In the genomic region with DNA sequence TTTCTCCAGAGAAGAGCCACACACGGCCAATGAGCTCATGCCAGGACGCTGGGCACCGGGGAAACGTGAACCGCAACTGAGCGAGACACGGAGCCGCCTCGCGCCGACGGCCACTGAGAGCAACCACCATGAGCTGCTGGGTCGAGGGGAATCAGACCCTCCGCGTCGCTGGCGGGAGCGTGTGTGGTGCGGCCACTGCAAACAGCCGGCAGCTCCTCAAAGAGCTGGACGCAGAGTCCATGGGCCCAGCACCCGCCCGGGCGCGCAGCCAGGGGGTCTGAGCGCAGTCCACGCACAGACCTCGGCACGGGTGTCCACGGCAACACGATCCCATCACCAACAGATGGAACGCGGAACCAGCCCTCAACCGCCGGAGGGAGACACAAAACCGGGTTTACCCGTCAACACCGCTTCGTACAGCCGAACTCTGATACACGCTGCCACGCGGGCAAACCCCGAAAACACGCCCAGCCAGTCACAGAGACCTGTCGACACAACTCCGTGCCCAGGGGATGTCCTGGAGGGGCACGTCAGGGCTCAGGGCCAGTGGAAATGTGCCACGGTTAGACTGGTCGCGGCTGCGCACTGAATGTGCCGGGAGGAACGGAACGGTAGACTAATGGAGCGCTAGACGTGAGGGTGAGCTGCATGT, we compare ENCODE assay signal across 26 cellular contexts.
A peak's percentile ranks its signal among the peaks of the same experiment; 100 is the strongest.
DNase-seq lines count a peak whose midpoint lies in the region; ATAC-seq, FAIRE-seq and TF ChIP-seq lines count a peak whose summit lies in the region.
"Had no signal": no experiment of that assay in that cellular context is flagged by ENCODE, and none has a peak within 500 bp of the region (broad histone marks: within the 10 kb centered on the region; RNA-seq: fewer than 3 reads in every experiment).

No MANE protein-coding gene starts in this region.

- no peak for FAIRE-seq in HepG2 (lab: Jason Lieb, UNC)
- FAIRE-seq: bronchial epithelial cell, GM12892 had no signal

- no peak overlapping the region for H2AK5ac ChIP-seq in H9 (ENCODE audit: insufficient read length, low read length)

- POLR2A ChIA-PET in AG04450 (lab: Yijun Ruan, JAX) (no interaction called here), HepG2 (lab: Yijun Ruan, JAX) (no interaction called here)

- H2BK120ac ChIP-seq in H9 (ENCODE audit: low read depth, low read length, poor library complexity, severe bottlenecking), result no peak overlapping the region

- peak overlapping the region; percentile 14 for H3K18ac ChIP-seq in H9 (ENCODE audit: insufficient read length, low read depth, low read length)

- H4K20me1 ChIP-seq in H9 (ENCODE audit: control insufficient read depth, insufficient read depth, insufficient read length) (no peaks in the 10 kb centered on the region), HepG2 (ENCODE audit: insufficient read depth, low read length) (no peaks in the 10 kb centered on the region)

- H3K9me3 Mint-ChIP-seq in H9, result no peaks in the 10 kb centered on the region
- H3K9me3 Mint-ChIP-seq: activated naive CD4-positive, alpha-beta T cell treated with anti-CD3 and anti-CD28 coated beads, Interleukin-2, amount 10 ng/mL, durations not matched to agents 7 days and 5 days; HFFc6; nephron had no signal

- no peak overlapping the region for H3K56ac ChIP-seq in H9 (ENCODE audit: insufficient read length, low read depth, low read length)

- H2BK5ac ChIP-seq in H9 (ENCODE audit: insufficient read length, low read length), result no peak overlapping the region

- no peak for DNase-seq in AG04450 (ENCODE audit: low read depth, low spot score)
- no peak for DNase-seq in H9
- DNase-seq in HepG2 (ENCODE audit: low spot score), result no peak
- DNase-seq in posterior vena cava (ENCODE audit: low spot score), result peak; percentile 78
- DNase-seq in ecto neural progenitor cell (ENCODE audit: low spot score), result no peak
- DNase-seq in GM13976 (ENCODE audit: low spot score), result no peak
- no peak for DNase-seq in RKO (ENCODE audit: low spot score)
- no peak for DNase-seq in activated gamma-delta T cell (lab: John Stamatoyannopoulos, UW)
- DNase-seq: activated naive CD4-positive, alpha-beta T cell treated with anti-CD3 and anti-CD28 coated beads, Interleukin-2, amount 10 ng/mL, durations not matched to agents 7 days and 5 days; activated T-cell treated with anti-CD3 and anti-CD28 coated beads, Interleukin-2, amount 50 U/mL, for 48 hours; amygdala; HFFc6; hypothalamus; KG1; MM.1S; mucosa of descending colon; NCI-H146; NCI-H524 treated with DMSO at 0.1 percent for 48 hours; stimulated activated CD8-positive, alpha-beta memory T cell treated with anti-CD3 and anti-CD28 coated beads, Interleukin-4, amount 100 ng/mL, for 48 hours; T-helper 1 cell; uterus had no signal

- H2BK20ac ChIP-seq in H9 (ENCODE audit: low read depth, low read length, poor library complexity, severe bottlenecking), result no peak overlapping the region

- in situ Hi-C loops in HepG2 (cut with HindIII; ENCODE audit: extremely low pct_ligation_motif_present, low pct_unique_long_range_greater_than_20kb), result no loop called here
- in situ Hi-C loops in GM13976 (cut with MboI; ENCODE audit: low sequenced_read_pairs, unreplicated experiment), result no loop called here

- no peak for TF ChIP-seq RAD21 in HepG2 (CRISPR knock-in tag; IDR thresholded peaks at IDR 0.05)

- no peaks in the 10 kb centered on the region for H3K79me1 ChIP-seq in H9 (ENCODE audit: insufficient read depth, low read depth, low read length, poor library complexity, severe bottlenecking)

- no peak for TF ChIP-seq POLR2A in HepG2 (IDR thresholded peaks at IDR 0.05; ENCODE audit: insufficient read depth in 1 of 2, low read depth in 2 of 2, low read length in 2 of 2)

- H3K14ac ChIP-seq in H9 (ENCODE audit: insufficient read depth, low read length), result no peak overlapping the region; the same call in 1 of the 2 replicates

- H3K9me3 ChIP-seq in AG04450 (ENCODE audit: control insufficient read depth, insufficient read depth, low read length), result no peaks in the 10 kb centered on the region; the same call in 1 of the 2 replicates
- H3K9me3 ChIP-seq in H9 (ENCODE audit: control insufficient read depth, low read depth, low read length), result no peaks in the 10 kb centered on the region
- H3K9me3 ChIP-seq in HepG2 (ENCODE audit: low read length), result no peaks in the 10 kb centered on the region
- H3K9me3 ChIP-seq: gastroesophageal sphincter, mucosa of descending colon, uterus had no signal

- CTCF ChIA-PET in AG04450 (lab: Charles Lee) (no interaction called here), HepG2 (lab: Yijun Ruan, JAX; ENCODE audit: low intra/inter-chr PET ratio, low total read pairs) (no interaction called here)

- H3K4ac ChIP-seq in H9 (ENCODE audit: low read depth, low read length), result no peak overlapping the region

- H3K27ac ChIP-seq in AG04450 (ENCODE audit: low read depth, low read length) (peak overlapping the region; percentile 11), H9 (ENCODE audit: insufficient read length, low read depth, low read length) (no peak overlapping the region), HepG2 (ENCODE audit: extremely low read length, insufficient read depth, low read length) (peak overlapping the region; percentile 78)
- H3K27ac ChIP-seq: gastroesophageal sphincter, uterus had no signal

- H3K36me3 ChIP-seq in HepG2 (replicated peaks in 1 of 2; ENCODE audit: control insufficient read depth in 1 of 2, insufficient read depth in 2 of 2, low read length in 2 of 2), result no peaks in the 10 kb centered on the region
- H3K36me3 ChIP-seq: uterus had no signal

- no peak overlapping the region for H3K4me3 ChIP-seq in AG04450 (ENCODE audit: low read depth, low read length)
- no peak overlapping the region for H3K4me3 ChIP-seq in HepG2 (replicated peaks in 1 of 3; ENCODE audit: insufficient read depth in 1 of 3, low read depth in 2 of 3, low read length in 3 of 3)
- H3K4me3 ChIP-seq: gastroesophageal sphincter, mucosa of descending colon, uterus had no signal

- H2BK12ac ChIP-seq in H9 (ENCODE audit: insufficient read length, low read depth, low read length), result no peak overlapping the region

- H3K27me3 ChIP-seq in AG04450 (ENCODE audit: control insufficient read depth, insufficient read depth, low read length) (no peaks in the 10 kb centered on the region), H9 (ENCODE audit: insufficient read depth, low read length) (no peaks in the 10 kb centered on the region), HepG2 (ENCODE audit: control insufficient read depth in 1 of 2, insufficient read depth in 2 of 2, low read length in 2 of 2) (no peaks in the 10 kb centered on the region)
- H3K27me3 ChIP-seq: gastroesophageal sphincter, uterus had no signal

- no TSS peak for BruUV-seq in HepG2 (replicated peaks; lab: Mats Ljungman, UMichigan)

- intact Hi-C loops in HepG2 (cut with micrococcal nuclease; ENCODE audit: unreplicated experiment), result no loop called here
- intact Hi-C loops in posterior vena cava (cut with DNase I), result no loop called here

- H3K23me2 ChIP-seq in H9 (ENCODE audit: insufficient read length, low read depth, low read length, poor library complexity, severe bottlenecking), result no peaks in the 10 kb centered on the region

- no peaks in the 10 kb centered on the region for H3K27me3 Mint-ChIP-seq in H9 (ENCODE audit: low read depth)

- H3K36me3 Mint-ChIP-seq in H9 (ENCODE audit: insufficient read depth in 1 of 3, low read depth in 3 of 3), result no peaks in the 10 kb centered on the region

- no CpG with 5 or more reads among the region's 57 CpGs for WGBS in H9 (ENCODE audit: extremely low coverage, insufficient read length, low lambda C conversion rate)
- 98% methylated on average over 31 of the region's 57 CpGs for WGBS in HepG2 (ENCODE audit: low lambda C conversion rate)

- no peak overlapping the region for H3K23ac ChIP-seq in H9 (ENCODE audit: insufficient read length, low read depth, low read length)

- H2AFZ ChIP-seq in H9 (ENCODE audit: low read length) (no peak overlapping the region), HepG2 (ENCODE audit: low read length) (no peak overlapping the region)

- no peak overlapping the region for H3K4me3 Mint-ChIP-seq in H9
- H3K4me3 Mint-ChIP-seq: activated naive CD4-positive, alpha-beta T cell treated with anti-CD3 and anti-CD28 coated beads, Interleukin-2, amount 10 ng/mL, durations not matched to agents 7 days and 5 days; HFFc6 had no signal

- no peak overlapping the region for H4K91ac ChIP-seq in H9 (ENCODE audit: insufficient read length, low read depth, low read length)

- H3K4me1 Mint-ChIP-seq in H9, result peaks cover 12 to 14% of the 10 kb centered on the region in 2 experiments; a peak in 3 of 4 replicates

- H2BK15ac ChIP-seq in H9 (ENCODE audit: low read depth, low read length), result no peak overlapping the region

- H3T11ph ChIP-seq in H9 (ENCODE audit: low read length), result no peak overlapping the region

- H3K79me2 ChIP-seq in H9 (ENCODE audit: insufficient read depth, low read length), result no peaks in the 10 kb centered on the region
- no peaks in the 10 kb centered on the region for H3K79me2 ChIP-seq in HepG2 (ENCODE audit: insufficient read depth, low read length)

- TF ChIP-seq EP300 in HepG2 (IDR thresholded peaks at IDR 0.05; ENCODE audit: low read depth in 2 of 2, low read length in 2 of 2) (no peak), HepG2 (CRISPR knock-in tag; IDR thresholded peaks at IDR 0.05; ENCODE audit: borderline replicate concordance) (no peak)

- ATAC-seq in HepG2, result no peak
- ATAC-seq: activated CD4-positive, CD25-positive, alpha-beta regulatory T cell treated with anti-CD3 and anti-CD28 coated beads, Interleukin-2, amount 50 U/mL, for 24 hours; gastroesophageal sphincter; mucosa of descending colon had no signal

- H3K4me2 ChIP-seq in H9 (ENCODE audit: insufficient read depth, insufficient read length, low read length), result no peak overlapping the region
- H3K4me2 ChIP-seq in HepG2 (ENCODE audit: low read depth, low read length), result no peak overlapping the region

- H3K27ac Mint-ChIP-seq in H9, result no peak overlapping the region
- H3K27ac Mint-ChIP-seq: activated naive CD4-positive, alpha-beta T cell treated with anti-CD3 and anti-CD28 coated beads, Interleukin-2, amount 10 ng/mL, durations not matched to agents 7 days and 5 days; HFFc6 had no signal

- no peak overlapping the region for H4K8ac ChIP-seq in H9 (replicated peaks; ENCODE audit: insufficient read length, low read depth, low read length)

- no peaks in the 10 kb centered on the region for H3K4me1 ChIP-seq in H9 (ENCODE audit: insufficient read depth, low read length)
- peaks cover 39% of the 10 kb centered on the region for H3K4me1 ChIP-seq in HepG2 (ENCODE audit: insufficient read depth, low read length)
- H3K4me1 ChIP-seq: uterus had no signal

- TF ChIP-seq CTCF in AG04450 (IDR thresholded peaks at IDR 0.05; ENCODE audit: low read depth, low read length) (no peak), H9 (conservative IDR thresholded peaks at IDR 0.05) (no peak), HepG2 (CRISPR knock-in tag; IDR thresholded peaks at IDR 0.05) (no peak), GM13976 (IDR thresholded peaks at IDR 0.05; ENCODE audit: borderline replicate concordance, control extremely low read depth, extremely low read depth, insufficient read depth, missing control alignments) (no peak)

- H3K9ac ChIP-seq in H9 (ENCODE audit: extremely low read depth, insufficient read length, low read length), result no peak overlapping the region
- H3K9ac ChIP-seq in HepG2 (ENCODE audit: insufficient read depth, low read depth, low read length), result 0 out of 2 replicates have a peak overlapping the region, but pooled peaks have one; percentile 11

- H4K5ac ChIP-seq in H9 (ENCODE audit: insufficient read length, low read depth, low read length), result no peak overlapping the region
